ENCODE assay signal across 17 cellular contexts in the genomic region with DNA sequence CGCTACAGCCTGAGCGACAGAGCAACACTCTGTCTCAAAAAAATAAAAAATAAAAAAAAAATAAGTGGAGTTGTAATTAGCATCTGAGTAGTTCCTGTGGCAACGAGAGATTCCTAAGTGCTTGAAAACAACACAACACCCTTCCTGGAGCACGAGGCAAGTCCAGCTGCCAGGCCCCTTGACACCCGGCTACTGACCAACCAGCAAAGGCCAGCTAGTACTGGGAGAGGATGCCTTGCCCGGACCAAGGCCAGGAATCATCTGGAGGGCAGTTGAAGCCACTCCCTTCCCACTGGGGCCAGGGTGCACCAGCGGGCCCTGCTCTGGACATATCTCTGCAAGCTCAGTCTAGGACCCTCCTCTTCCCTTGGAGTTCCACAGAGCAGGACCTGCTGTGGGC. TPM values are rescaled to one million over a fixed set of nuclear protein-coding genes. Genes with fewer than 3 reads are reported as not detected.
DNase-seq lines count a peak whose midpoint lies in the region; TF ChIP-seq lines count a peak whose summit lies in the region.
"Had no signal": no experiment of that assay in that cellular context is flagged by ENCODE, and none has a peak within 500 bp of the region (broad histone marks: within the 10 kb centered on the region; RNA-seq: fewer than 3 reads in every experiment).

No MANE protein-coding gene starts in this region.

- H3K36me3 Mint-ChIP-seq in dendritic cell treated with granulocyte-macrophage colony-stimulating factor and Interleukin-4, amounts not matched to agents 40 ng/mL and 50 ng/mL, for 4 days (ENCODE audit: low read depth): peaks cover 22% of the 10 kb centered on the region
- H3K36me3 Mint-ChIP-seq in activated naive CD4-positive, alpha-beta T cell treated with anti-CD3 and anti-CD28 coated beads for 36 hours (ENCODE audit: low read depth): no peaks in the 10 kb centered on the region

- intact Hi-C loops in dendritic cell treated with granulocyte-macrophage colony-stimulating factor and Interleukin-4, amounts not matched to agents 40 ng/mL and 50 ng/mL, for 4 days (cut with micrococcal nuclease): no loop called here
- intact Hi-C loops in spleen (cut with DNase I; ENCODE audit: low total_unique reads): no loop called here
- intact Hi-C loops in activated naive CD4-positive, alpha-beta T cell treated with anti-CD3 and anti-CD28 coated beads for 36 hours (cut with micrococcal nuclease): no loop called here

- H3K36me3 ChIP-seq in iPS-20b (ENCODE audit: insufficient read depth, low read depth, low read length): no peaks in the 10 kb centered on the region
- no peaks in the 10 kb centered on the region for H3K36me3 ChIP-seq in spleen
- H3K36me3 ChIP-seq: neutrophil had no signal

- no peaks in the 10 kb centered on the region for H3K27me3 Mint-ChIP-seq in dendritic cell treated with granulocyte-macrophage colony-stimulating factor and Interleukin-4, amounts not matched to agents 40 ng/mL and 50 ng/mL, for 4 days
- H3K27me3 Mint-ChIP-seq in activated naive CD4-positive, alpha-beta T cell treated with anti-CD3 and anti-CD28 coated beads for 36 hours (ENCODE audit: low read depth): no peaks in the 10 kb centered on the region

- 49 to 77% (median 67%) methylated on average over 7 of the region's 7 CpGs for WGBS in spleen, 5 donors

- H3K27ac ChIP-seq in iPS-20b (ENCODE audit: low read length): no peak overlapping the region
- peak overlapping the region in 7 of 8 donors; percentile 36 to 89 (median 63) for H3K27ac ChIP-seq in spleen
- H3K27ac ChIP-seq: neutrophil had no signal

- H3K27me3 ChIP-seq in iPS-20b (ENCODE audit: insufficient read depth, low read length) (peaks cover 15% of the 10 kb centered on the region), spleen (replicated peaks in 1 of 7) (no peaks in the 10 kb centered on the region)
- H3K27me3 ChIP-seq: neutrophil had no signal

- no peak overlapping the region for H3K4me3 Mint-ChIP-seq in dendritic cell treated with granulocyte-macrophage colony-stimulating factor and Interleukin-4, amounts not matched to agents 40 ng/mL and 50 ng/mL, for 4 days
- H3K4me3 Mint-ChIP-seq in activated naive CD4-positive, alpha-beta T cell treated with anti-CD3 and anti-CD28 coated beads for 36 hours: no peak overlapping the region

- TF ChIP-seq CTCF in spleen (IDR thresholded peaks at IDR 0.05 in 8 of 11, conservative IDR thresholded peaks at IDR 0.05 in 3 of 11): no peak

- DNase-seq in Ammon's horn (ENCODE audit: low spot score) (peak; percentile 54), spleen (peak; percentile 82), GDM1 (lab: John Stamatoyannopoulos, UW) (no peak), T-helper 2 cell (no peak), GOT3 (lab: John Stamatoyannopoulos, UW) (no peak)
- DNase-seq in activated naive CD4-positive, alpha-beta T cell treated with anti-CD3 and anti-CD28 coated beads for 36 hours: no peak
- DNase-seq: ACHN, activated gamma-delta T cell, cortex of kidney, mammary epithelial cell, MM.1S, NCI-H2029 had no signal

- H3K4me1 Mint-ChIP-seq in dendritic cell treated with granulocyte-macrophage colony-stimulating factor and Interleukin-4, amounts not matched to agents 40 ng/mL and 50 ng/mL, for 4 days (ENCODE audit: low read depth): peaks cover 83% of the 10 kb centered on the region
- peaks cover 50% of the 10 kb centered on the region for H3K4me1 Mint-ChIP-seq in activated naive CD4-positive, alpha-beta T cell treated with anti-CD3 and anti-CD28 coated beads for 36 hours (ENCODE audit: low read depth)

- H3K9ac ChIP-seq in iPS-20b (ENCODE audit: low read depth, low read length): peak overlapping the region; percentile 29; the same call in 1 of the 2 replicates

- H3K9me3 ChIP-seq in iPS-20b (ENCODE audit: insufficient read depth, low read depth, low read length) (no peaks in the 10 kb centered on the region), spleen (no peaks in the 10 kb centered on the region)
- H3K9me3 ChIP-seq: neutrophil had no signal

- H3K4me3 ChIP-seq in iPS-20b (ENCODE audit: low read length): no peak overlapping the region
- no peak overlapping the region for H3K4me3 ChIP-seq in spleen
- H3K4me3 ChIP-seq: skin epidermis had no signal

- peaks cover 15% of the 10 kb centered on the region; the same call in 1 of the 2 replicates for H3K4me1 ChIP-seq in iPS-20b (ENCODE audit: insufficient read depth, low read length)
- peaks cover 20 to 67% (median 57%) of the 10 kb centered on the region in 6 donors for H3K4me1 ChIP-seq in spleen

- H3K9me3 Mint-ChIP-seq in dendritic cell treated with granulocyte-macrophage colony-stimulating factor and Interleukin-4, amounts not matched to agents 40 ng/mL and 50 ng/mL, for 4 days: no peaks in the 10 kb centered on the region
- H3K9me3 Mint-ChIP-seq in activated naive CD4-positive, alpha-beta T cell treated with anti-CD3 and anti-CD28 coated beads for 36 hours: no peaks in the 10 kb centered on the region

- CTCF ChIA-PET in activated naive CD4-positive, alpha-beta T cell treated with anti-CD3 and anti-CD28 coated beads for 36 hours (lab: Charles Lee): interaction anchor here (0.7 to 4.6 kb wide), 3 partner anchors 11 to 53 kb away, joined by 3 to 29 read pairs (median 4); no protein-coding TSS in a partner anchor

- peak overlapping the region; percentile 66 for H3K27ac Mint-ChIP-seq in dendritic cell treated with granulocyte-macrophage colony-stimulating factor and Interleukin-4, amounts not matched to agents 40 ng/mL and 50 ng/mL, for 4 days
- H3K27ac Mint-ChIP-seq in activated naive CD4-positive, alpha-beta T cell treated with anti-CD3 and anti-CD28 coated beads for 36 hours: no peak overlapping the region

- TF ChIP-seq POLR2A in spleen (IDR thresholded peaks at IDR 0.05): no peak

RNA-seq across cellular contexts. Expression of a gene that starts 0.5 kb away (rescaled TPM):
- 1 to 10 TPM; 1.4 to 4.4 (median 3.4) TPM for total RNA-seq in spleen
- polyA plus RNA-seq in spleen: under 1 TPM; 0.08 to 0.38 (median 0.20) TPM
- under 1 TPM; 0.32 to 0.36 TPM for total RNA-seq in activated naive CD4-positive, alpha-beta T cell treated with anti-CD3 and anti-CD28 coated beads for 36 hours
- total RNA-seq: astrocyte had no signal
- polyA plus RNA-seq: mammary epithelial cell had no signal

RNA-seq across cellular contexts. Expression of a gene that starts 54.3 kb away (rescaled TPM):
- 100 to 1,000 TPM; 202 to 512 (median 313) TPM for total RNA-seq in spleen
- 10 to 100 TPM; 34.5 to 84.3 (median 50.4) TPM for polyA plus RNA-seq in spleen
- total RNA-seq in activated naive CD4-positive, alpha-beta T cell treated with anti-CD3 and anti-CD28 coated beads for 36 hours: 10 to 100 TPM; 52.0 to 55.5 TPM

Comparison
In these comparisons a context has a peak if more than half of its experiments do, and no peak if none do; other contexts are left out.
1. DNase-seq: peak in Ammon's horn (single experiment) and spleen (single experiment); none in activated naive CD4-positive, alpha-beta T cell treated with anti-CD3 and anti-CD28 coated beads for 36 hours (single experiment), GDM1 (single experiment), T-helper 2 cell (0 of 5) and GOT3 (single experiment).